ENCODE assay signal across 13 cellular contexts in genomic region chr10:103793920-103794883, GRCh38.
DNase-seq lines count a peak whose midpoint lies in the region; ATAC-seq and TF ChIP-seq lines count a peak whose summit lies in the region.
"Had no signal": no experiment of that assay in that cellular context is flagged by ENCODE, and none has a peak within 500 bp of the region (broad histone marks: within the 10 kb centered on the region; RNA-seq: fewer than 3 reads in every experiment).

No MANE protein-coding gene starts in this region.

- H3K36me3 ChIP-seq in heart left ventricle = peaks cover 0 to 11% (median 0%) of the 10 kb centered on the region in 9 donors
- peaks cover 6% of the 10 kb centered on the region for H3K36me3 ChIP-seq in lower lobe of right lung
- H3K36me3 ChIP-seq in uterus = no peaks in the 10 kb centered on the region

- no peak for TF ChIP-seq POLR2A in heart left ventricle (IDR thresholded peaks at IDR 0.05)
- no peak for TF ChIP-seq POLR2A in uterus (IDR thresholded peaks at IDR 0.05)

- no peaks in the 10 kb centered on the region for H3K9me3 ChIP-seq in heart left ventricle
- H3K9me3 ChIP-seq in lower lobe of right lung = no peaks in the 10 kb centered on the region
- H3K9me3 ChIP-seq in uterus = no peaks in the 10 kb centered on the region
- H3K9me3 ChIP-seq: tibial artery had no signal

- H3K4me1 ChIP-seq in heart left ventricle = peaks cover 0 to 40% (median 12%) of the 10 kb centered on the region in 12 donors
- peaks cover 27% of the 10 kb centered on the region for H3K4me1 ChIP-seq in lower lobe of right lung
- no peaks in the 10 kb centered on the region for H3K4me1 ChIP-seq in uterus
- H3K4me1 ChIP-seq: tibial artery had no signal

- TF ChIP-seq CTCF in heart left ventricle (IDR thresholded peaks at IDR 0.05) = no peak
- TF ChIP-seq CTCF in VCaP (conservative IDR thresholded peaks at IDR 0.05) = no peak
- TF ChIP-seq CTCF in lower lobe of right lung (IDR thresholded peaks at IDR 0.05) = no peak
- no peak for TF ChIP-seq CTCF in uterus (IDR thresholded peaks at IDR 0.05)

- DNase-seq in heart left ventricle (no peak), Right ventricle myocardium inferior (ENCODE audit: missing footprints) (no peak), lower lobe of right lung (peak; percentile 74), uterus (peak; percentile 40 to 59), ecto neural progenitor cell (ENCODE audit: low spot score) (no peak), AG08396 (ENCODE audit: low spot score) (no peak)
- DNase-seq: AML-193, anterior cingulate cortex, endodermal cell, tibial artery had no signal

- 50 to 61% (median 53%) methylated on average over 12 to 13 of the region's 13 CpGs for WGBS in heart left ventricle, 4 donors

- no peak overlapping the region for H3K4me3 ChIP-seq in heart left ventricle
- no peak overlapping the region for H3K4me3 ChIP-seq in lower lobe of right lung
- H3K4me3 ChIP-seq in uterus = no peak overlapping the region
- H3K4me3 ChIP-seq: skin epidermis, tibial artery had no signal

- H3K27me3 ChIP-seq in heart left ventricle = no peaks in the 10 kb centered on the region
- H3K27me3 ChIP-seq in lower lobe of right lung (ENCODE audit: low read depth) = no peaks in the 10 kb centered on the region
- H3K27me3 ChIP-seq in uterus = no peaks in the 10 kb centered on the region
- H3K27me3 ChIP-seq: tibial artery had no signal

- intact Hi-C loops in heart left ventricle (cut with DNase I) = no loop called here
- intact Hi-C loops in Right ventricle myocardium inferior (cut with DNase I) = no loop called here
- intact Hi-C loops in lower lobe of right lung (cut with DNase I) = no loop called here
- intact Hi-C loops in uterus (cut with DNase I; ENCODE audit: low total_unique reads) = no loop called here

- peak overlapping the region in 9 of 12 donors; percentile 13 to 50 (median 26) for H3K27ac ChIP-seq in heart left ventricle
- peak overlapping the region; percentile 97 for H3K27ac ChIP-seq in VCaP
- H3K27ac ChIP-seq in lower lobe of right lung = peak overlapping the region; percentile 37
- H3K27ac ChIP-seq in uterus = no peak overlapping the region
- H3K27ac ChIP-seq: tibial artery had no signal

- ATAC-seq in heart left ventricle = peak; percentile 27 to 69 (median 64)
- ATAC-seq in Right ventricle myocardium inferior = no peak
- peak; percentile 92 to 94 for ATAC-seq in lower lobe of right lung
- no peak for ATAC-seq in GM18520 (IDR thresholded peaks at IDR 0.05; ENCODE audit: unreplicated experiment)

Comparison
In these comparisons a context has a peak if more than half of its experiments do, and no peak if none do; other contexts are left out.
1. ATAC-seq: peak in heart left ventricle (4 of 4) and lower lobe of right lung (2 of 2); none in Right ventricle myocardium inferior (single experiment) and GM18520 (single experiment).
2. DNase-seq: peak in lower lobe of right lung (single experiment) and uterus (2 of 2); none in heart left ventricle (0 of 5), Right ventricle myocardium inferior (single experiment), ecto neural progenitor cell (single experiment) and AG08396 (single experiment).
3. H3K27ac ChIP-seq: peak in heart left ventricle (9 of 12), VCaP (single experiment) and lower lobe of right lung (single experiment); none in uterus (0 of 2).